Comparison of ENCODE assay signal across 38 cellular contexts in genomic region chr19:12708641-12709040, GRCh38. TPM values are rescaled to one million over a fixed set of nuclear protein-coding genes. Genes with fewer than 3 reads are reported as not detected.
"Had no signal": no experiment of that assay in that cellular context is flagged by ENCODE, and none has a peak within 500 bp of the region (broad histone marks: within the 10 kb centered on the region; RNA-seq: fewer than 3 reads in every experiment).

No MANE protein-coding gene starts in this region.

- H3K27me3 ChIP-seq: MG63 had no signal

- H3K4me3 ChIP-seq: MG63 had no signal

- DNase-seq: Karpas-422, Kasumi-1, MG63, MM.1S, MV-4-11, NCI-H1048, NCI-H1092, NCI-H1092 treated with DMSO at 0.1 percent for 48 hours, NCI-H1105, NCI-H1105 treated with DMSO at 0.1 percent for 48 hours, NCI-H1417, NCI-H1417 treated with DMSO at 0.1 percent for 48 hours, NCI-H1436, NCI-H1436 treated with DMSO at 0.1 percent for 48 hours, NCI-H146, NCI-H1694, NCI-H1694 treated with DMSO at 0.1 percent for 48 hours, NCI-H187, NCI-H187 treated with DMSO at 0.1 percent for 48 hours, NCI-H1930, NCI-H2029, NCI-H2029 treated with DMSO at 0.1 percent for 48 hours, NCI-H2081, NCI-H2081 treated with DMSO at 0.1 percent for 48 hours, NCI-H2107, NCI-H2171, NCI-H2171 treated with DMSO at 0.1 percent for 48 hours, NCI-H2227 treated with DMSO at 0.1 percent for 48 hours, NCI-H226, NCI-H345, NCI-H446, NCI-H446 treated with DMSO at 0.1 percent for 48 hours, NCI-H510A had no signal

- H3K27ac ChIP-seq: KMS-11 had no signal

- H3K9me3 ChIP-seq: MG63 had no signal

- H3K9ac ChIP-seq: KMS-11 had no signal

- H3K4me2 ChIP-seq: KMS-11 had no signal

RNA-seq across cellular contexts. Expression of gene GNG14, which starts 20.8 kb away (rescaled TPM):
- total RNA-seq: LHCN-M2, M059J, MCF 10A, NCI-H460 had no signal
